20 cellular contexts compared by ENCODE assay signal in the genomic region with DNA sequence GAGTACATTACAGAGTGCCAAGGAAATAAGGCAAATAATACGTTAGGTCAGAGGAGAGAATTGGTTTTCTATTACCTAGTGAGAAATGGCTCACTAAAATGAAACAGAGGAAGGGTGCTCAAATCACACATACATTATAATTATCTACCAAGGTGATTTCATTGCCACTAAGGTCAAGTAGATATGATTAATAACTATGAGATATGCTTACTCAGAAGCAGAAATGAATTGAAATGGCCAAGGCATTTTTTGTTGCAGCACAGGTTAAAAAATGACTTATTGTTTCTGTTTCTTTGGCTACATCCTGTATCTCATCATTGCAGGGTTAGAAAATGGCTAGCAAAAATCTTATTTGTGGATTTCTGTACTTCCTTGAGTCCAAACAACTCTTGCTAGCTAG.
DNase-seq lines count a peak whose midpoint lies in the region; ATAC-seq, FAIRE-seq and TF ChIP-seq lines count a peak whose summit lies in the region.
"Had no signal": no experiment of that assay in that cellular context is flagged by ENCODE, and none has a peak within 500 bp of the region (broad histone marks: within the 10 kb centered on the region; RNA-seq: fewer than 3 reads in every experiment).

No MANE protein-coding gene starts in this region.

- no peaks in the 10 kb centered on the region for H3K36me3 ChIP-seq in ascending aorta

- H3K9me3 ChIP-seq in ascending aorta: peaks cover 0 to 9% of the 10 kb centered on the region in 2 donors
- H3K9me3 ChIP-seq: A549 had no signal

- H3K27ac ChIP-seq in ascending aorta: no peak overlapping the region
- H3K27ac ChIP-seq: A549 had no signal

- FAIRE-seq in GM18507 (lab: Jason Lieb, UNC): peak; percentile 63
- FAIRE-seq: A549 had no signal

- no peak overlapping the region for H3K4me3 ChIP-seq in ascending aorta
- H3K4me3 ChIP-seq: A549 had no signal

- peaks cover 0 to 14% of the 10 kb centered on the region in 2 donors for H3K4me1 ChIP-seq in ascending aorta
- H3K4me1 ChIP-seq: A549 had no signal

- no peaks in the 10 kb centered on the region for H3K27me3 ChIP-seq in ascending aorta

- no peak for TF ChIP-seq CTCF in ascending aorta (IDR thresholded peaks at IDR 0.05)

- intact Hi-C loops in ascending aorta (cut with DNase I) (no loop called here), left colon (cut with DNase I, micrococcal nuclease) (no loop called here)

- ATAC-seq in GM19438 (IDR thresholded peaks at IDR 0.05; ENCODE audit: low read depth, unreplicated experiment) (peak; percentile 81), HG02970 (IDR thresholded peaks at IDR 0.05; ENCODE audit: low FRiP score, unreplicated experiment) (peak; percentile 60), HG03521 (IDR thresholded peaks at IDR 0.05; ENCODE audit: unreplicated experiment) (peak; percentile 50), GM21576 (IDR thresholded peaks at IDR 0.05; ENCODE audit: unreplicated experiment) (no peak), left colon (no peak)
- ATAC-seq: A549; activated CD4-positive, CD25-positive, alpha-beta regulatory T cell treated with anti-CD3 and anti-CD28 coated beads, Interleukin-2, amount 50 U/mL, for 24 hours; activated CD8-positive, alpha-beta T cell treated with anti-CD3 and anti-CD28 coated beads, Interleukin-2, amount 10 ng/mL, durations not matched to agents 7 days and 5 days; effector memory CD8-positive, alpha-beta T cell had no signal

- DNase-seq in GM18507 (ENCODE audit: extremely low spot score, insufficient read length, low read depth): no peak
- DNase-seq in ascending aorta (ENCODE audit: low spot score in 2 of 2): no peak
- DNase-seq in effector CD4-positive, alpha-beta T cell: no peak
- DNase-seq in left colon: no peak
- DNase-seq: activated CD8-positive, alpha-beta T cell treated with anti-CD3 and anti-CD28 coated beads, Interleukin-2, amount 10 ng/mL, durations not matched to agents 7 days and 5 days; activated naive CD4-positive, alpha-beta T cell treated with Interleukin-2 at 50 U/mL for 16 hours; activated T-cell treated with anti-CD3 and anti-CD28 coated beads, Interleukin-2, amount 50 U/mL, for 24 hours; cerebellar nuclear complex; effector memory CD8-positive, alpha-beta T cell; EL; glutamatergic neuron; NCI-H226; nephron progenitor cell; T-helper 9 cell had no signal

Comparison
In these comparisons a context has a peak if more than half of its experiments do, and no peak if none do; other contexts are left out.
1. ATAC-seq: peak in GM19438 (single experiment), HG02970 (single experiment) and HG03521 (single experiment); none in GM21576 (single experiment) and left colon (single experiment).